8 cellular contexts compared by ENCODE assay signal in genomic region chr13:27170521-27171243, GRCh38. TPM values are rescaled to one million over a fixed set of nuclear protein-coding genes. Genes with fewer than 3 reads are reported as not detected.
DNase-seq lines count a peak whose midpoint lies in the region; ATAC-seq and TF ChIP-seq lines count a peak whose summit lies in the region.

No MANE protein-coding gene starts in this region.

- DNase-seq in AG10803 (ENCODE audit: low read depth) (no peak), NAMALWA (ENCODE audit: low spot score) (peak; percentile 57), coronary artery (ENCODE audit: low spot score) (no peak)
- DNase-seq in activated CD4-positive, CD25-positive, alpha-beta regulatory T cell treated with anti-CD3 and anti-CD28 coated beads, Interleukin-2, amount 50 U/mL, for 72 hours: peak; percentile 43
- DNase-seq in stimulated activated CD4-positive, alpha-beta T cell treated with anti-CD3 and anti-CD28 coated beads, Interleukin-4, amount 100 ng/mL, for 1 hour: peak; percentile 37

- WGBS in liver: 1% methylated on average over 56 of the region's 56 CpGs

- no peaks in the 10 kb centered on the region for H3K36me3 ChIP-seq in liver (ENCODE audit: control insufficient read depth in 4 of 4, insufficient read depth in 3 of 4, low read depth in 1 of 4, low read length in 3 of 4)

- H3K27me3 ChIP-seq in liver (ENCODE audit: control insufficient read depth in 4 of 4, insufficient read depth in 4 of 4, low read length in 3 of 4): no peaks in the 10 kb centered on the region

- peaks cover 0 to 33% (median 20%) of the 10 kb centered on the region in 4 donors for H3K4me1 ChIP-seq in liver (ENCODE audit: control insufficient read depth in 4 of 4, insufficient read depth in 4 of 4, low read length in 3 of 4)

- peak overlapping the region; percentile 79 for H3K4me3 ChIP-seq in AG10803 (ENCODE audit: low read length)
- peak overlapping the region; percentile 92 for H3K4me3 ChIP-seq in coronary artery
- H3K4me3 ChIP-seq in liver (ENCODE audit: low read depth in 1 of 3, low read length in 3 of 3): peak overlapping the region; percentile 45 to 92 (median 73)

- H3K27ac ChIP-seq in coronary artery: peak overlapping the region; percentile 91 to 96
- H3K27ac ChIP-seq in liver (ENCODE audit: low read depth in 1 of 2, low read length in 2 of 2): peak overlapping the region; percentile 88 to 95

- TF ChIP-seq CTCF in AG10803 (conservative IDR thresholded peaks at IDR 0.05; ENCODE audit: low read length): no peak
- TF ChIP-seq CTCF in coronary artery (IDR thresholded peaks at IDR 0.05): no peak
- TF ChIP-seq CTCF in liver (IDR thresholded peaks at IDR 0.05; ENCODE audit: low read depth, low read length, missing input control): no peak

- H3K9ac ChIP-seq in liver (ENCODE audit: low read depth in 1 of 2, low read length in 2 of 2): peak overlapping the region; percentile 51 to 93

- TF ChIP-seq RAD21 in liver (IDR thresholded peaks at IDR 0.05): peak; percentile 52 to 62

- H3K9me3 ChIP-seq in liver (ENCODE audit: control insufficient read depth in 4 of 4, low read length in 3 of 4): no peaks in the 10 kb centered on the region

- peak; percentile 10 for ATAC-seq in GM21528 (IDR thresholded peaks at IDR 0.05; ENCODE audit: low FRiP score, unreplicated experiment)
- ATAC-seq in HG02884 (IDR thresholded peaks at IDR 0.05; ENCODE audit: unreplicated experiment): no peak

TF ChIP-seq in liver, 16 proteins besides CTCF, POLR2A, EP300 and RAD21:
- TF ChIP-seq JUND (IDR thresholded peaks at IDR 0.05) (peak in 1 of 2 donors; percentile 18), REST (IDR thresholded peaks at IDR 0.05) (peak; percentile 17), HNF4A (conservative IDR thresholded peaks at IDR 0.05) (no peak), FOXA2 (IDR thresholded peaks at IDR 0.05) (peak; percentile 13), RXRA (IDR thresholded peaks at IDR 0.05) (peak in 1 of 2 donors; percentile 6), ATF3 (IDR thresholded peaks at IDR 0.05) (no peak)

RNA-seq across cellular contexts. Expression of gene USP12, which starts 0.9 kb away (rescaled TPM):
- 10 to 100 TPM; 17.2 to 43.7 TPM for total RNA-seq in liver
- polyA plus RNA-seq in liver: 1 to 10 TPM; 5.7 to 6.6 TPM

Comparison
In these comparisons a context has a peak if more than half of its experiments do, and no peak if none do; other contexts are left out.
1. DNase-seq: peak in NAMALWA (single experiment), activated CD4-positive, CD25-positive, alpha-beta regulatory T cell treated with anti-CD3 and anti-CD28 coated beads, Interleukin-2, amount 50 U/mL, for 72 hours (single experiment) and stimulated activated CD4-positive, alpha-beta T cell treated with anti-CD3 and anti-CD28 coated beads, Interleukin-4, amount 100 ng/mL, for 1 hour (single experiment); none in AG10803 (single experiment) and coronary artery (single experiment).
2. Peak in every context shown above with its lines, with median percentiles within 50 percentile points of each other: H3K4me3 ChIP-seq.